Comparison of ENCODE assay signal across 25 cellular contexts in the genomic region with DNA sequence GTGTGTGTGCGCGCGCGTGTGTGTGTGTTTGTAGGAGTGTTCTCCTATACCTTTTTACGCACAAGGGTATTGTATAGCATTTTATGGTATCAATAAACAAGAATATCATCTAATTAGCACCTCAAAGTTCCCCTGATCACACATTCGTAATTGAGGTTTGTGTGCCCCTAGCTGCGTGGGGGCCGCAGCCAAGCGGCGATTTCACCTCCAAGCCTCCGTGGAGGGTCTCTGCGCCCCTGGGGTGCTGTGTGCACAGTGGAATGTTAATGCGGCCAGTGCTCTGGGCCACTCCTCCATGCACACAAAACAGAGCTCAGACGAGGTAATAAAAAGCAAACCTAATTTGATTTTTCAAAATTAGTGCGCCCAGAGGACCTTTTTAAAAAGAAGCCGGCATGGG.
"Had no signal": no experiment of that assay in that cellular context is flagged by ENCODE, and none has a peak within 500 bp of the region (broad histone marks: within the 10 kb centered on the region; RNA-seq: fewer than 3 reads in every experiment).

No MANE protein-coding gene starts in this region.

- H3K36me3 Mint-ChIP-seq: activated CD4-positive, alpha-beta memory T cell treated with anti-CD3 and anti-CD28 coated beads for 36 hours; activated CD8-positive, alpha-beta memory T cell treated with anti-CD3 and anti-CD28 coated beads, Interleukin-2, amount 10 ng/mL, durations not matched to agents 7 days and 5 days; activated naive CD4-positive, alpha-beta T cell treated with anti-CD3 and anti-CD28 coated beads, Interleukin-2, amount 10 ng/mL, durations not matched to agents 7 days and 5 days; activated naive CD4-positive, alpha-beta T cell treated with anti-CD3 and anti-CD28 coated beads, Interleukin-2, amount 50 U/mL, for 72 hours; activated naive CD8-positive, alpha-beta T cell treated with anti-CD3 and anti-CD28 coated beads, Interleukin-2, amount 10 ng/mL, durations not matched to agents 7 days and 5 days had no signal

- H3K27ac Mint-ChIP-seq: activated CD4-positive, alpha-beta memory T cell treated with anti-CD3 and anti-CD28 coated beads for 36 hours; activated CD4-positive, alpha-beta T cell treated with anti-CD3 and anti-CD28 coated beads for 36 hours; activated CD4-positive, alpha-beta T cell treated with anti-CD3 and anti-CD28 coated beads, Interleukin-2, amount 10 ng/mL, durations not matched to agents 24 days and 14 days; activated CD8-positive, alpha-beta memory T cell treated with anti-CD3 and anti-CD28 coated beads, Interleukin-2, amount 10 ng/mL, durations not matched to agents 7 days and 5 days; activated CD8-positive, alpha-beta T cell treated with anti-CD3 and anti-CD28 coated beads, Interleukin-2, amount 10 ng/mL, durations not matched to agents 7 days and 5 days; activated naive CD4-positive, alpha-beta T cell treated with anti-CD3 and anti-CD28 coated beads, Interleukin-2, amount 10 ng/mL, durations not matched to agents 7 days and 5 days; activated naive CD4-positive, alpha-beta T cell treated with anti-CD3 and anti-CD28 coated beads, Interleukin-2, amount 50 U/mL, for 72 hours; activated naive CD8-positive, alpha-beta T cell treated with anti-CD3 and anti-CD28 coated beads, Interleukin-2, amount 10 ng/mL, durations not matched to agents 7 days and 5 days; activated T-helper 1 cell treated with anti-CD3 and anti-CD28 coated beads, Interleukin-12 subunit alpha, Interleukin-12 subunit beta, Interleukin-2, Interleukin-4 antibody, amounts not matched to agents 30 ng/mL and 10 ng/mL and 1 ng/mL, durations not matched to agents 14 hours and 24 hours and 36 hours had no signal

- DNase-seq: activated CD4-positive, alpha-beta memory T cell treated with anti-CD3 and anti-CD28 coated beads for 36 hours; activated CD4-positive, alpha-beta T cell treated with anti-CD3 and anti-CD28 coated beads for 36 hours; activated CD4-positive, alpha-beta T cell treated with anti-CD3 and anti-CD28 coated beads, Interleukin-2, amount 10 ng/mL, durations not matched to agents 24 days and 14 days; activated CD4-positive, CD25-positive, alpha-beta regulatory T cell; activated CD4-positive, CD25-positive, alpha-beta regulatory T cell treated with anti-CD3 and anti-CD28 coated beads, Interleukin-2, amount 50 U/mL, for 72 hours; activated CD8-positive, alpha-beta memory T cell treated with anti-CD3 and anti-CD28 coated beads, Interleukin-2, amount 10 ng/mL, durations not matched to agents 7 days and 5 days; activated CD8-positive, alpha-beta memory T cell treated with anti-CD3 and anti-CD28 coated beads, Interleukin-2, amount 50 U/mL, for 4 hours; activated CD8-positive, alpha-beta T cell treated with anti-CD3 and anti-CD28 coated beads, Interleukin-2, amount 10 ng/mL, durations not matched to agents 7 days and 5 days; activated gamma-delta T cell; activated naive CD4-positive, alpha-beta T cell; activated naive CD4-positive, alpha-beta T cell treated with anti-CD3 and anti-CD28 coated beads, Interleukin-2, amount 10 ng/mL, durations not matched to agents 7 days and 5 days; activated naive CD8-positive, alpha-beta T cell treated with anti-CD3 and anti-CD28 coated beads, Interleukin-2, amount 10 ng/mL, durations not matched to agents 7 days and 5 days; activated T-cell treated with anti-CD3 and anti-CD28 coated beads, Interleukin-2, amount 50 U/mL, for 1 hour; activated T-cell treated with anti-CD3 and anti-CD28 coated beads, Interleukin-2, amount 50 U/mL, for 48 hours; anterior cingulate cortex; caudate nucleus; colonic mucosa; effector CD8-positive, alpha-beta T cell; esophagus squamous epithelium; foreskin melanocyte; T-helper 2 cell had no signal

- H3K4me3 Mint-ChIP-seq: activated CD4-positive, alpha-beta memory T cell treated with anti-CD3 and anti-CD28 coated beads for 36 hours; activated CD4-positive, alpha-beta T cell treated with anti-CD3 and anti-CD28 coated beads for 36 hours; activated CD4-positive, alpha-beta T cell treated with anti-CD3 and anti-CD28 coated beads, Interleukin-2, amount 10 ng/mL, durations not matched to agents 24 days and 14 days; activated CD8-positive, alpha-beta memory T cell treated with anti-CD3 and anti-CD28 coated beads, Interleukin-2, amount 10 ng/mL, durations not matched to agents 7 days and 5 days; activated CD8-positive, alpha-beta T cell treated with anti-CD3 and anti-CD28 coated beads, Interleukin-2, amount 10 ng/mL, durations not matched to agents 7 days and 5 days; activated naive CD4-positive, alpha-beta T cell treated with anti-CD3 and anti-CD28 coated beads, Interleukin-2, amount 10 ng/mL, durations not matched to agents 7 days and 5 days; activated naive CD8-positive, alpha-beta T cell treated with anti-CD3 and anti-CD28 coated beads, Interleukin-2, amount 10 ng/mL, durations not matched to agents 7 days and 5 days; activated T-helper 1 cell treated with anti-CD3 and anti-CD28 coated beads, Interleukin-12 subunit alpha, Interleukin-12 subunit beta, Interleukin-2, Interleukin-4 antibody, amounts not matched to agents 30 ng/mL and 10 ng/mL and 1 ng/mL, durations not matched to agents 14 hours and 24 hours and 36 hours had no signal

- H3K4me3 ChIP-seq: colonic mucosa, esophagus squamous epithelium, gastroesophageal sphincter had no signal

- H3K36me3 ChIP-seq: colonic mucosa, esophagus squamous epithelium, gastroesophageal sphincter had no signal

- H3K27ac ChIP-seq: colonic mucosa, epithelial cell of prostate, esophagus squamous epithelium, gastroesophageal sphincter had no signal

- H3K4me1 ChIP-seq: colonic mucosa, esophagus squamous epithelium had no signal

- H3K4me1 Mint-ChIP-seq: activated CD4-positive, alpha-beta T cell treated with anti-CD3 and anti-CD28 coated beads for 36 hours; activated CD4-positive, alpha-beta T cell treated with anti-CD3 and anti-CD28 coated beads, Interleukin-2, amount 10 ng/mL, durations not matched to agents 24 days and 14 days; activated CD8-positive, alpha-beta memory T cell treated with anti-CD3 and anti-CD28 coated beads, Interleukin-2, amount 10 ng/mL, durations not matched to agents 7 days and 5 days; activated naive CD4-positive, alpha-beta T cell treated with anti-CD3 and anti-CD28 coated beads, Interleukin-2, amount 10 ng/mL, durations not matched to agents 7 days and 5 days had no signal

- H3K9me3 ChIP-seq: colonic mucosa, esophagus squamous epithelium, gastroesophageal sphincter had no signal

- H3K27me3 Mint-ChIP-seq: activated CD4-positive, alpha-beta T cell treated with anti-CD3 and anti-CD28 coated beads, Interleukin-2, amount 10 ng/mL, durations not matched to agents 24 days and 14 days had no signal

- H3K27me3 ChIP-seq: colonic mucosa, gastroesophageal sphincter had no signal

- H3K9me3 Mint-ChIP-seq: activated CD4-positive, alpha-beta memory T cell treated with anti-CD3 and anti-CD28 coated beads for 36 hours; activated CD4-positive, alpha-beta T cell treated with anti-CD3 and anti-CD28 coated beads, Interleukin-2, amount 10 ng/mL, durations not matched to agents 24 days and 14 days; activated naive CD4-positive, alpha-beta T cell treated with anti-CD3 and anti-CD28 coated beads, Interleukin-2, amount 10 ng/mL, durations not matched to agents 7 days and 5 days; activated naive CD4-positive, alpha-beta T cell treated with anti-CD3 and anti-CD28 coated beads, Interleukin-2, amount 50 U/mL, for 72 hours; activated naive CD8-positive, alpha-beta T cell treated with anti-CD3 and anti-CD28 coated beads, Interleukin-2, amount 10 ng/mL, durations not matched to agents 7 days and 5 days; activated T-helper 1 cell treated with anti-CD3 and anti-CD28 coated beads, Interleukin-12 subunit alpha, Interleukin-12 subunit beta, Interleukin-2, Interleukin-4 antibody, amounts not matched to agents 30 ng/mL and 10 ng/mL and 1 ng/mL, durations not matched to agents 14 hours and 24 hours and 36 hours had no signal
